ENCODE assay signal across 8 cellular contexts in the genomic region with DNA sequence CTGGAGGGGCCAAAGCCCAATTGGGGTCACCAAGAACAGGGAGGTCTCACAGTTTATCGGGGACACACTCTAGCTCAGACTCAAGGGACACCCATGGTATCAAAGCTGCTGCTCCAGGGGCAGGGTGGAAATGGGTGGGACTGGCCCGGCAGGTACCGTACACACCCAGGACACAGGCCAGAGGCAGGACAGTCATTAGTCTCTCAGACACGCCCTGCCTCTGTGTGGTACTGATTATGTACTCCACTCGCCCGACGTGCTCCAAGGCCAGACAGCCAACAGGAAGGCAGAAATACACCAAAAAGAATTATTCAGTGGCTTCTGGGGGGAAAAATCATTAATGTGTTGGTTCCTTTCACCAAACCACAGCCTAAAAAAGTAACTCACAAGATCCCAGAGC. TPM values are rescaled to one million over a fixed set of nuclear protein-coding genes. Genes with fewer than 3 reads are reported as not detected.
DNase-seq lines count a peak whose midpoint lies in the region; ATAC-seq and TF ChIP-seq lines count a peak whose summit lies in the region.
"Not testable (repeated sequence)": the region's sequence is repeated elsewhere in the genome, so short reads cannot be mapped to it uniquely, and the experiment has no call there.

No MANE protein-coding gene starts in this region.

- 95% methylated on average over 5 of the region's 7 CpGs for WGBS in smooth muscle cell (ENCODE audit: low lambda C conversion rate)

- H3K79me2 ChIP-seq in OCI-LY1 (ENCODE audit: insufficient read depth, low read length); smooth muscle cell (ENCODE audit: low read depth): not testable (repeated sequence)

- 0 out of 2 replicates have a peak overlapping the region, but pooled peaks have one; percentile 24 for H3K27ac ChIP-seq in 22Rv1
- peak overlapping the region; percentile 79 for H3K27ac ChIP-seq in OCI-LY1 (ENCODE audit: low read depth, low read length, poor library complexity, severe bottlenecking)
- peak overlapping the region; percentile 26 for H3K27ac ChIP-seq in effector memory CD4-positive, alpha-beta T cell (ENCODE audit: insufficient read depth, low read length, poor library complexity, severe bottlenecking)
- H3K27ac ChIP-seq in smooth muscle cell (ENCODE audit: low read depth), result peak overlapping the region; percentile 31

- H3F3A ChIP-seq in OCI-LY1 (ENCODE audit: insufficient read depth, low read length); smooth muscle cell (ENCODE audit: low read depth): not testable (repeated sequence)

- H3K27ac Mint-ChIP-seq in activated CD4-positive, alpha-beta T cell treated with anti-CD3 and anti-CD28 coated beads, Interleukin-2, amount 10 ng/mL, durations not matched to agents 7 days and 5 days, result peak overlapping the region; percentile 86
- peak overlapping the region; percentile 73 for H3K27ac Mint-ChIP-seq in activated T-helper 17 cell treated with anti-CD3 and anti-CD28 coated beads, Interleukin-2, amount 50 U/mL, for 72 hours
- H3K27ac Mint-ChIP-seq in activated naive CD8-positive, alpha-beta T cell treated with anti-CD3 and anti-CD28 coated beads, Interleukin-2, amount 50 U/mL, for 24 hours, result peak overlapping the region; percentile 94

- not testable (repeated sequence) for H4K20me1 ChIP-seq in OCI-LY1 (ENCODE audit: insufficient read depth, low read length); smooth muscle cell (ENCODE audit: low read depth)

- H3K9me3 ChIP-seq in OCI-LY1 (ENCODE audit: low read length); effector memory CD4-positive, alpha-beta T cell (ENCODE audit: control insufficient read depth, low read length); mucosa of descending colon; smooth muscle cell (replicated peaks; ENCODE audit: low read depth): not testable (repeated sequence)

- H3K4me3 Mint-ChIP-seq in activated CD4-positive, alpha-beta T cell treated with anti-CD3 and anti-CD28 coated beads, Interleukin-2, amount 10 ng/mL, durations not matched to agents 7 days and 5 days, result not testable (repeated sequence)
- H3K4me3 Mint-ChIP-seq in activated T-helper 17 cell treated with anti-CD3 and anti-CD28 coated beads, Interleukin-2, amount 50 U/mL, for 72 hours, result peak overlapping the region; percentile 65
- peak overlapping the region; percentile 66 for H3K4me3 Mint-ChIP-seq in activated naive CD8-positive, alpha-beta T cell treated with anti-CD3 and anti-CD28 coated beads, Interleukin-2, amount 50 U/mL, for 24 hours

- POLR2A ChIA-PET in activated CD4-positive, alpha-beta T cell treated with anti-CD3 and anti-CD28 coated beads, Interleukin-2, amount 10 ng/mL, durations not matched to agents 7 days and 5 days (lab: Charles Lee), result not testable (repeated sequence)

- H3K9me3 Mint-ChIP-seq in activated CD4-positive, alpha-beta T cell treated with anti-CD3 and anti-CD28 coated beads, Interleukin-2, amount 10 ng/mL, durations not matched to agents 7 days and 5 days; activated T-helper 17 cell treated with anti-CD3 and anti-CD28 coated beads, Interleukin-2, amount 50 U/mL, for 72 hours; activated naive CD8-positive, alpha-beta T cell treated with anti-CD3 and anti-CD28 coated beads, Interleukin-2, amount 50 U/mL, for 24 hours: not testable (repeated sequence)

- H3K9ac ChIP-seq in OCI-LY1 (ENCODE audit: low read length); smooth muscle cell (ENCODE audit: low read depth): not testable (repeated sequence)

- not testable (repeated sequence) for H3K9me2 ChIP-seq in OCI-LY1 (ENCODE audit: low read depth, low read length)

- H2AFZ ChIP-seq in OCI-LY1 (ENCODE audit: low read length); smooth muscle cell (ENCODE audit: low read depth): not testable (repeated sequence)

- H3K4me2 ChIP-seq in OCI-LY1 (ENCODE audit: low read length), result peak overlapping the region; percentile 35; the same call in 1 of the 2 replicates
- not testable (repeated sequence) for H3K4me2 ChIP-seq in smooth muscle cell

- not testable (repeated sequence) for ATAC-seq in activated T-helper 17 cell treated with anti-CD3 and anti-CD28 coated beads, Interleukin-2, amount 50 U/mL, for 72 hours (replicated peaks)
- ATAC-seq in activated naive CD8-positive, alpha-beta T cell treated with anti-CD3 and anti-CD28 coated beads, Interleukin-2, amount 50 U/mL, for 24 hours, result peak; percentile 11
- peak; percentile 95 for ATAC-seq in mucosa of descending colon

- not testable (repeated sequence) for H3K27me3 ChIP-seq in OCI-LY1 (ENCODE audit: insufficient read depth, low read length); effector memory CD4-positive, alpha-beta T cell (replicated peaks; ENCODE audit: control insufficient read depth, insufficient read depth, low read length, poor library complexity, severe bottlenecking); smooth muscle cell (ENCODE audit: low read depth)

- CTCF ChIA-PET in activated CD4-positive, alpha-beta T cell treated with anti-CD3 and anti-CD28 coated beads, Interleukin-2, amount 10 ng/mL, durations not matched to agents 7 days and 5 days (lab: Charles Lee), result interaction anchor here (1.4 kb wide), 1 partner anchor 12 kb away, joined by 4 read pairs; no protein-coding TSS in a partner anchor

- H3K36me3 Mint-ChIP-seq in activated CD4-positive, alpha-beta T cell treated with anti-CD3 and anti-CD28 coated beads, Interleukin-2, amount 10 ng/mL, durations not matched to agents 7 days and 5 days (ENCODE audit: low read depth), result peaks cover 11% of the 10 kb centered on the region
- not testable (repeated sequence) for H3K36me3 Mint-ChIP-seq in activated T-helper 17 cell treated with anti-CD3 and anti-CD28 coated beads, Interleukin-2, amount 50 U/mL, for 72 hours (ENCODE audit: low read depth); activated naive CD8-positive, alpha-beta T cell treated with anti-CD3 and anti-CD28 coated beads, Interleukin-2, amount 50 U/mL, for 24 hours (ENCODE audit: low read depth)

- TF ChIP-seq CTCF in 22Rv1 (IDR thresholded peaks at IDR 0.05); OCI-LY1 (IDR thresholded peaks at IDR 0.05; ENCODE audit: low read length); mucosa of descending colon (IDR thresholded peaks at IDR 0.05); smooth muscle cell (IDR thresholded peaks at IDR 0.05; ENCODE audit: borderline replicate concordance, insufficient read depth, poor library complexity, severe bottlenecking): not testable (repeated sequence)

- H3K4me1 Mint-ChIP-seq in activated CD4-positive, alpha-beta T cell treated with anti-CD3 and anti-CD28 coated beads, Interleukin-2, amount 10 ng/mL, durations not matched to agents 7 days and 5 days, result peaks cover 80% of the 10 kb centered on the region
- peaks cover 30% of the 10 kb centered on the region for H3K4me1 Mint-ChIP-seq in activated T-helper 17 cell treated with anti-CD3 and anti-CD28 coated beads, Interleukin-2, amount 50 U/mL, for 72 hours
- peaks cover 97% of the 10 kb centered on the region for H3K4me1 Mint-ChIP-seq in activated naive CD8-positive, alpha-beta T cell treated with anti-CD3 and anti-CD28 coated beads, Interleukin-2, amount 50 U/mL, for 24 hours

- not testable (repeated sequence) for DNase-seq in activated CD4-positive, alpha-beta T cell treated with anti-CD3 and anti-CD28 coated beads, Interleukin-2, amount 10 ng/mL, durations not matched to agents 7 days and 5 days; activated naive CD8-positive, alpha-beta T cell treated with anti-CD3 and anti-CD28 coated beads, Interleukin-2, amount 50 U/mL, for 24 hours; effector memory CD4-positive, alpha-beta T cell; smooth muscle cell (lab: John Stamatoyannopoulos, UW; ENCODE audit: unreplicated experiment)
- DNase-seq in mucosa of descending colon, result peak; percentile 66 to 82 (median 71)

- not testable (repeated sequence) for H3K36me3 ChIP-seq in OCI-LY1 (ENCODE audit: insufficient read depth, low read length); effector memory CD4-positive, alpha-beta T cell (ENCODE audit: control insufficient read depth, insufficient read depth, low read length); mucosa of descending colon (ENCODE audit: low read depth); smooth muscle cell (ENCODE audit: low read depth)

- H3K4me1 ChIP-seq in OCI-LY1 (ENCODE audit: insufficient read depth, low read length, severe bottlenecking) (peaks cover 45% of the 10 kb centered on the region), mucosa of descending colon (ENCODE audit: low read depth) (peaks cover 12% of the 10 kb centered on the region)
- H3K4me1 ChIP-seq in effector memory CD4-positive, alpha-beta T cell (ENCODE audit: control insufficient read depth, insufficient read depth, low read length, poor library complexity, severe bottlenecking), result peaks cover 30% of the 10 kb centered on the region
- not testable (repeated sequence) for H3K4me1 ChIP-seq in smooth muscle cell (ENCODE audit: low read depth)

- not testable (repeated sequence) for H3K27me3 Mint-ChIP-seq in activated CD4-positive, alpha-beta T cell treated with anti-CD3 and anti-CD28 coated beads, Interleukin-2, amount 10 ng/mL, durations not matched to agents 7 days and 5 days; activated T-helper 17 cell treated with anti-CD3 and anti-CD28 coated beads, Interleukin-2, amount 50 U/mL, for 72 hours; activated naive CD8-positive, alpha-beta T cell treated with anti-CD3 and anti-CD28 coated beads, Interleukin-2, amount 50 U/mL, for 24 hours

- H3K4me3 ChIP-seq in OCI-LY1 (ENCODE audit: low read depth, low read length, poor library complexity, severe bottlenecking); effector memory CD4-positive, alpha-beta T cell (ENCODE audit: insufficient read depth, low read depth, low read length, poor library complexity, severe bottlenecking); mucosa of descending colon; smooth muscle cell: not testable (repeated sequence)

- intact Hi-C loops in mucosa of descending colon (cut with DNase I, micrococcal nuclease), result not testable (repeated sequence)

RNA-seq across cellular contexts. Expression of gene NELL2, which starts 41.1 kb away (rescaled TPM):
- 10 to 100 TPM; 43.6 to 55.1 TPM for total RNA-seq in activated CD4-positive, alpha-beta T cell treated with anti-CD3 and anti-CD28 coated beads, Interleukin-2, amount 10 ng/mL, durations not matched to agents 7 days and 5 days
- 100 to 1,000 TPM in 1 of 2 donors, 10 to 100 TPM in 1; 12.8 to 106 TPM for total RNA-seq in activated T-helper 17 cell treated with anti-CD3 and anti-CD28 coated beads, Interleukin-2, amount 50 U/mL, for 72 hours
- 1 to 10 TPM; 2.4 to 7.4 (median 5.8) TPM for total RNA-seq in mucosa of descending colon
- 0.18 and 16.8 TPM in 2 replicates for total RNA-seq in smooth muscle cell
- polyA plus RNA-seq in smooth muscle cell, result 0.17 TPM in 1 of 2 replicates, not detected in the other

Comparison
In these comparisons a context has a peak if more than half of its experiments do, and no peak if none do; other contexts are left out.
1. H3K27ac ChIP-seq: peak in every context shown above with its lines; median percentile 79 in OCI-LY1; 31 in smooth muscle cell; 26 in effector memory CD4-positive, alpha-beta T cell; 24 in 22Rv1.